ENCODE assay signal across 23 cellular contexts in genomic region chr7:42753322-42753721, GRCh38.
DNase-seq lines count a peak whose midpoint lies in the region; ATAC-seq and TF ChIP-seq lines count a peak whose summit lies in the region.
"Had no signal": no experiment of that assay in that cellular context is flagged by ENCODE, and none has a peak within 500 bp of the region (broad histone marks: within the 10 kb centered on the region; RNA-seq: fewer than 3 reads in every experiment).

No MANE protein-coding gene starts in this region.

- peak overlapping the region; percentile 22 for H3K27ac Mint-ChIP-seq in neural crest cell (ENCODE audit: unreplicated experiment)

- TF ChIP-seq CTCF in neural crest cell (conservative IDR thresholded peaks at IDR 0.05) (no peak), body of pancreas (IDR thresholded peaks at IDR 0.05) (no peak)

- no peaks in the 10 kb centered on the region for H3K27me3 ChIP-seq in BLaER1 treated with 17β-estradiol and CSF1 and Interleukin-3, amounts not matched to agents 10 nM and 100 nM
- H3K27me3 ChIP-seq in stomach smooth muscle (ENCODE audit: control insufficient read depth in 1 of 2, insufficient read depth in 2 of 2, low read length in 2 of 2): no peaks in the 10 kb centered on the region
- H3K27me3 ChIP-seq in body of pancreas: no peaks in the 10 kb centered on the region

- H3K9me3 Mint-ChIP-seq in neural crest cell: peaks cover 15% of the 10 kb centered on the region

- no peaks in the 10 kb centered on the region for H3K36me3 ChIP-seq in BLaER1 treated with 17β-estradiol and CSF1 and Interleukin-3, amounts not matched to agents 10 nM and 100 nM
- H3K36me3 ChIP-seq in stomach smooth muscle (ENCODE audit: control insufficient read depth in 2 of 2, insufficient read depth in 2 of 2, low read length in 2 of 2) (no peaks in the 10 kb centered on the region), body of pancreas (replicated peaks in 1 of 2; ENCODE audit: insufficient read depth in 1 of 2, low read depth in 2 of 2) (no peaks in the 10 kb centered on the region)

- H3K4me1 ChIP-seq in BLaER1 treated with 17β-estradiol and CSF1 and Interleukin-3, amounts not matched to agents 10 nM and 100 nM: peaks cover 0 to 20% (median 15%) of the 10 kb centered on the region in 10 experiments; a peak in 14 of 20 replicates
- peaks cover 5% of the 10 kb centered on the region for H3K4me1 ChIP-seq in stomach smooth muscle (ENCODE audit: control insufficient read depth, insufficient read depth, low read length)
- no peaks in the 10 kb centered on the region for H3K4me1 ChIP-seq in body of pancreas

- DNase-seq in foreskin melanocyte (peak; percentile 66), neural crest cell (ENCODE audit: low read depth, low spot score) (no peak), Kasumi-1 (lab: John Stamatoyannopoulos, UW) (no peak), body of pancreas (no peak), NCI-H526 (lab: John Stamatoyannopoulos, UW) (no peak)
- DNase-seq in activated CD4-positive, alpha-beta T cell treated with anti-CD3 and anti-CD28 coated beads, Interleukin-2, amount 50 U/mL, for 4 hours: no peak
- DNase-seq: activated CD4-positive, alpha-beta T cell treated with anti-CD3 and anti-CD28 coated beads for 4 hours; activated gamma-delta T cell; activated T-cell treated with anti-CD3 and anti-CD28 coated beads, Interleukin-2, amount 50 U/mL, for 1 hour; cerebellar nuclear complex; COR-L47; glutamatergic neuron; NCI-H1092; NCI-H187; NCI-H2171 treated with DMSO at 0.1 percent for 48 hours; NCI-H524 treated with DMSO at 0.1 percent for 48 hours; NK-92 treated with Interleukin-12 subunit alpha and Interleukin-12 subunit beta, amount 100 ng/mL, for 24 hours; occipital lobe; SHP77; stimulated activated CD4-positive, alpha-beta T cell treated with anti-CD3 and anti-CD28 coated beads, Interleukin-2, amount 100 ng/mL, for 48 hours had no signal

- H3K4me2 ChIP-seq in BLaER1 treated with 17β-estradiol and CSF1 and Interleukin-3, amounts not matched to agents 10 nM and 100 nM: peak overlapping the region in 8 of 11 experiments; percentile 39 to 77 (median 52); a peak in 16 of 22 replicates

- H3K27me3 Mint-ChIP-seq in neural crest cell (ENCODE audit: low read depth): no peaks in the 10 kb centered on the region

- ATAC-seq in body of pancreas: no peak

- peaks cover 51% of the 10 kb centered on the region for H3K4me1 Mint-ChIP-seq in neural crest cell

- intact Hi-C loops in body of pancreas (cut with DNase I): no loop called here

- no peaks in the 10 kb centered on the region for H4K20me1 ChIP-seq in BLaER1 treated with 17β-estradiol and CSF1 and Interleukin-3, amounts not matched to agents 10 nM and 100 nM

- peak overlapping the region; percentile 48 for H3K4me3 Mint-ChIP-seq in neural crest cell

- peaks cover 0 to 17% (median 9%) of the 10 kb centered on the region in 11 experiments; a peak in 12 of 22 replicates for H3K9me3 ChIP-seq in BLaER1 treated with 17β-estradiol and CSF1 and Interleukin-3, amounts not matched to agents 10 nM and 100 nM (replicated peaks in 1 of 11)
- H3K9me3 ChIP-seq in stomach smooth muscle (ENCODE audit: control insufficient read depth in 2 of 2, low read length in 2 of 2): no peaks in the 10 kb centered on the region
- H3K9me3 ChIP-seq in body of pancreas: no peaks in the 10 kb centered on the region

- peak overlapping the region in 2 of 11 experiments; percentile 21 to 41; a peak in 2 of 22 replicates for H3K27ac ChIP-seq in BLaER1 treated with 17β-estradiol and CSF1 and Interleukin-3, amounts not matched to agents 10 nM and 100 nM
- H3K27ac ChIP-seq in stomach smooth muscle (ENCODE audit: low read length) (peak overlapping the region; percentile 3), body of pancreas (no peak overlapping the region)
- H3K27ac ChIP-seq: epithelial cell of prostate had no signal

- no peak overlapping the region; a peak in 1 of 20 replicates for H3K4me3 ChIP-seq in BLaER1 treated with 17β-estradiol and CSF1 and Interleukin-3, amounts not matched to agents 10 nM and 100 nM
- H3K4me3 ChIP-seq in stomach smooth muscle (ENCODE audit: low read length in 2 of 2) (no peak overlapping the region), body of pancreas (no peak overlapping the region)

- 54 to 59% methylated on average over 3 of the region's 3 CpGs for WGBS in body of pancreas, 2 donors

- H3K9ac ChIP-seq in BLaER1 treated with 17β-estradiol and CSF1 and Interleukin-3, amounts not matched to agents 10 nM and 100 nM: no peak overlapping the region
- H3K9ac ChIP-seq in stomach smooth muscle (ENCODE audit: low read length in 2 of 2): no peak overlapping the region

- no peak for TF ChIP-seq POLR2A in body of pancreas (IDR thresholded peaks at IDR 0.05)

- H3K36me3 Mint-ChIP-seq in neural crest cell (ENCODE audit: low read depth): peaks cover 2% of the 10 kb centered on the region
